ENCODE assay signal across 21 cellular contexts in genomic region chr1:163538682-163539081, GRCh38.
"Had no signal": no experiment of that assay in that cellular context is flagged by ENCODE, and none has a peak within 500 bp of the region (broad histone marks: within the 10 kb centered on the region; RNA-seq: fewer than 3 reads in every experiment).

No MANE protein-coding gene starts in this region.

- H3K27ac ChIP-seq: brain microvascular endothelial cell, parathyroid adenoma, thyroid gland had no signal

- H3K27me3 ChIP-seq: brain microvascular endothelial cell, heart right ventricle, thyroid gland had no signal

- H3K4me1 ChIP-seq: heart right ventricle, thyroid gland had no signal

- DNase-seq: activated CD4-positive, alpha-beta T cell treated with anti-CD3 and anti-CD28 coated beads, Interleukin-2, amount 10 ng/mL, durations not matched to agents 24 days and 14 days; activated CD8-positive, alpha-beta T cell treated with anti-CD3 and anti-CD28 coated beads, Interleukin-2, amount 10 ng/mL, durations not matched to agents 7 days and 5 days; activated naive CD4-positive, alpha-beta T cell treated with anti-CD3 and anti-CD28 coated beads, Interleukin-2, amount 10 ng/mL, durations not matched to agents 7 days and 5 days; activated naive CD8-positive, alpha-beta T cell treated with anti-CD3 and anti-CD28 coated beads, Interleukin-2, amount 50 U/mL, for 24 hours; activated T-cell treated with anti-CD3 and anti-CD28 coated beads, Interleukin-2, amount 50 U/mL, for 4 hours; aorta; brain microvascular endothelial cell; central memory CD4-positive, alpha-beta T cell; heart right ventricle; mesenchymal stem cell; stimulated activated CD4-positive, alpha-beta T cell treated with anti-CD3 and anti-CD28 coated beads, Interleukin-12 subunit alpha, Interleukin-12 subunit beta, amount 100 ng/mL, for 4 hours; stimulated activated CD4-positive, alpha-beta T cell treated with anti-CD3 and anti-CD28 coated beads, Interleukin-1b, Interleukin-23, amount 100 ng/mL, for 48 hours; stimulated activated naive CD4-positive, alpha-beta T cell treated with Interleukin-2 at 50 U/mL for 16 hours; T-helper 1 cell; T-helper 9 cell; thyroid gland had no signal

- H3K4me3 ChIP-seq: heart right ventricle, thyroid gland had no signal

- H3K9me3 ChIP-seq: heart right ventricle, thyroid gland had no signal

- H3K9ac ChIP-seq: parathyroid adenoma had no signal

- FAIRE-seq: colon, urothelium cell line had no signal

- H3K36me3 ChIP-seq: brain microvascular endothelial cell, heart right ventricle, thyroid gland had no signal

- ATAC-seq: activated CD8-positive, alpha-beta T cell treated with anti-CD3 and anti-CD28 coated beads, Interleukin-2, amount 10 ng/mL, durations not matched to agents 7 days and 5 days; activated naive CD8-positive, alpha-beta T cell treated with anti-CD3 and anti-CD28 coated beads, Interleukin-2, amount 50 U/mL, for 24 hours; activated T-cell treated with anti-CD3 and anti-CD28 coated beads, Interleukin-2, amount 50 U/mL, for 4 hours; esophagus mucosa; natural killer cell treated with Interleukin-12 subunit alpha and Interleukin-12 subunit beta and Interleukin-15 and Interleukin-18, amount 100 ng/mL, for 72 hours had no signal
